8 cellular contexts compared by ENCODE assay signal in genomic region chr12:116426391-116427136, GRCh38.
A peak's percentile ranks its signal among the peaks of the same experiment; 100 is the strongest.
DNase-seq lines count a peak whose midpoint lies in the region; ATAC-seq, FAIRE-seq and TF ChIP-seq lines count a peak whose summit lies in the region.

No MANE protein-coding gene starts in this region.

- peaks cover 5% of the 10 kb centered on the region; the same call in 1 of the 2 replicates for H3K4me1 ChIP-seq in BE2C
- H3K4me1 ChIP-seq in fibroblast of lung (ENCODE audit: control insufficient read depth, extremely low read depth, insufficient read depth, low read length) = peaks cover 5% of the 10 kb centered on the region
- peaks cover 0 to 11% of the 10 kb centered on the region in 2 donors for H3K4me1 ChIP-seq in neuronal stem cell (ENCODE audit: control insufficient read depth in 2 of 2, insufficient read depth in 1 of 2, low read depth in 1 of 2, low read length in 2 of 2)

- no peaks in the 10 kb centered on the region for H3K79me2 ChIP-seq in fibroblast of lung (ENCODE audit: control insufficient read depth, insufficient read depth, low read length)

- no peak overlapping the region for H2BK15ac ChIP-seq in neuronal stem cell (ENCODE audit: low read length)

- H3K9ac ChIP-seq in fibroblast of lung (ENCODE audit: insufficient read depth, low read length) (no peak overlapping the region), neuronal stem cell (ENCODE audit: low read depth, low read length, poor library complexity) (no peak overlapping the region)

- WGBS in neuronal stem cell (ENCODE audit: extremely low coverage in 2 of 2, insufficient read length in 2 of 2, insufficient replicate concordance in 1 of 2), 2 donors = no CpG with 5 or more reads among the region's 13 CpGs

- DNase-seq in BE2C (peak; percentile 45), RCC 7860 (ENCODE audit: low spot score) (peak; percentile 91), fibroblast of lung (ENCODE audit: low read depth in 2 of 2) (peak; percentile 93 to 97), neuronal stem cell (ENCODE audit: low spot score) (no peak), GM19238 (ENCODE audit: insufficient read length, low spot score) (no peak), DMS53 (lab: John Stamatoyannopoulos, UW) (no peak), germinal center (ENCODE audit: low spot score) (no peak)

- H3K14ac ChIP-seq in neuronal stem cell (ENCODE audit: low read length) = no peak overlapping the region

- FAIRE-seq in RCC 7860 (lab: Jason Lieb, UNC) = peak; percentile 81

- H2BK5ac ChIP-seq in neuronal stem cell (ENCODE audit: low read length) = no peak overlapping the region

- H3K4me3 ChIP-seq in BE2C (ENCODE audit: low read depth, low read length) = no peak overlapping the region; the same call in 1 of the 2 replicates
- H3K4me3 ChIP-seq in fibroblast of lung (replicated peaks in 1 of 4; ENCODE audit: control extremely low read depth in 1 of 4, insufficient read depth in 1 of 4, low read depth in 3 of 4, low read length in 4 of 4) = no peak overlapping the region
- no peak overlapping the region for H3K4me3 ChIP-seq in neuronal stem cell (ENCODE audit: low read length in 2 of 2)

- no peaks in the 10 kb centered on the region for H3K36me3 ChIP-seq in BE2C
- H3K36me3 ChIP-seq in fibroblast of lung (ENCODE audit: control insufficient read depth, insufficient read depth, low read length) = no peaks in the 10 kb centered on the region
- H3K36me3 ChIP-seq in neuronal stem cell (replicated peaks in 1 of 2; ENCODE audit: control insufficient read depth in 2 of 2, insufficient read depth in 2 of 2, low read length in 2 of 2) = no peaks in the 10 kb centered on the region

- no peaks in the 10 kb centered on the region for H4K20me1 ChIP-seq in fibroblast of lung (ENCODE audit: control insufficient read depth, extremely low read depth, insufficient read depth, low read length)

- peaks cover 1% of the 10 kb centered on the region for H3K79me1 ChIP-seq in neuronal stem cell (ENCODE audit: low read depth, low read length)

- no peak overlapping the region for H2BK12ac ChIP-seq in neuronal stem cell (ENCODE audit: low read length)

- H4K91ac ChIP-seq in neuronal stem cell (ENCODE audit: low read depth, low read length, poor library complexity) = no peak overlapping the region

- H4K8ac ChIP-seq in neuronal stem cell (ENCODE audit: low read depth, low read length) = no peak overlapping the region

- H3K23ac ChIP-seq in neuronal stem cell (ENCODE audit: low read depth, low read length, poor library complexity) = no peak overlapping the region

- no peaks in the 10 kb centered on the region for H3K27me3 ChIP-seq in BE2C
- H3K27me3 ChIP-seq in fibroblast of lung (ENCODE audit: control insufficient read depth, insufficient read depth, low read length) = no peaks in the 10 kb centered on the region
- H3K27me3 ChIP-seq in neuronal stem cell (ENCODE audit: control insufficient read depth in 3 of 3, insufficient read depth in 3 of 3, low read depth in 1 of 3, low read length in 3 of 3) = no peaks in the 10 kb centered on the region

- no peak for ATAC-seq in GM18861 (IDR thresholded peaks at IDR 0.05; ENCODE audit: unreplicated experiment)

- no peak overlapping the region for H2BK120ac ChIP-seq in neuronal stem cell (ENCODE audit: low read depth, low read length)

- TF ChIP-seq CTCF in BE2C (IDR thresholded peaks at IDR 0.05; ENCODE audit: low read depth, low read length) = no peak
- peak; percentile 22 to 60 for TF ChIP-seq CTCF in fibroblast of lung (conservative IDR thresholded peaks at IDR 0.05 in 1 of 2, IDR thresholded peaks at IDR 0.05 in 1 of 2; ENCODE audit: low read depth in 1 of 2, low read length in 2 of 2)

- no peak overlapping the region for H3K4ac ChIP-seq in neuronal stem cell (ENCODE audit: low read length)

- H3K18ac ChIP-seq in neuronal stem cell (ENCODE audit: low read length) = no peak overlapping the region

- no peak overlapping the region for H2AK5ac ChIP-seq in neuronal stem cell (ENCODE audit: low read depth, low read length)

- H3K9me3 ChIP-seq in BE2C (no peaks in the 10 kb centered on the region; the same call in 1 of the 2 replicates), fibroblast of lung (ENCODE audit: control insufficient read depth, insufficient read depth, low read depth, low read length) (no peaks in the 10 kb centered on the region), neuronal stem cell (replicated peaks in 1 of 2; ENCODE audit: control insufficient read depth in 2 of 2, insufficient read depth in 1 of 2, low read depth in 1 of 2, low read length in 2 of 2) (peaks cover 0 to 1% of the 10 kb centered on the region in 2 donors)

- H2AFZ ChIP-seq in fibroblast of lung (ENCODE audit: low read length) (no peak overlapping the region), neuronal stem cell (ENCODE audit: low read length) (peak overlapping the region; percentile 65)

- H3K27ac ChIP-seq in fibroblast of lung (ENCODE audit: insufficient read depth, low read length) (no peak overlapping the region), neuronal stem cell (replicated peaks; ENCODE audit: low read length) (peak overlapping the region; percentile 56)

- H3K4me2 ChIP-seq in fibroblast of lung (ENCODE audit: extremely low read depth, insufficient read depth, low read length) (no peak overlapping the region), neuronal stem cell (ENCODE audit: insufficient read depth, low read length, poor library complexity, severe bottlenecking) (peak overlapping the region; percentile 42)

Comparison
In these comparisons a context has a peak if more than half of its experiments do, and no peak if none do; other contexts are left out.
1. DNase-seq: peak in BE2C (single experiment), RCC 7860 (single experiment) and fibroblast of lung (2 of 2); none in neuronal stem cell (single experiment), GM19238 (single experiment), DMS53 (single experiment) and germinal center (single experiment).